ENCODE assay signal across 7 cellular contexts in the genomic region with DNA sequence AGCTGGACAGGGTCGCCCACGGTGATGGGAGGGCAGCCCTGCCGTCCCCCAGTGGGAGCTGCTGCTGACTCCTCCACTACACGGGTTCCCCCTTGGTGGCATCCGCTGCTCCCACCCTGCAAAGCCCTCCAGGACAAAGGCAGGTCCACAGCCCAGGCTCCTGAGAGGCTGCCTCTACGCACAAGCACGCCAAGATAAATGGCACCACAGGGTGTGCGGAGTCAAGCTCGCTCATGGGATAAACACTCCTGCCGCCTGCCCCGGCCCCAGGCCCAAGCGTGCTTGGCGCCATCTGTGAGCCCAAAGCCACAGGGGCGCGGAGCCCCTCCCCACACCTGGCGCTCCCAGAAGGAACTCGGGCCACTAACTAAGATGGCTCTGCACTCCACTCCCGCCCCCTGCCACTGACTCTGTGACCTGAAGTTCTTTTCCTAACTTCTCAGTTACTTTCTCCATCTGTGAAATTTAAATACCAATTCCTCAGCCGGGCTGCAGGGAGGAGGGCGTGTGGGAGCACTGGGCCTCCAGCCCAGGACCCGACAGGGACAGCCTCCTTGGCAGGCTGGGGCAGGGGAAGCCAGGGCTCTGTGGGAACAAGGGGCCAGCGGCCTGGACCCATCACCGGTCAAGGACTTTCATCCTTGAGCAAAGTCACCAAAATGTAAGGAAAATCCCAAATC. TPM values are rescaled to one million over a fixed set of nuclear protein-coding genes. Genes with fewer than 3 reads are reported as not detected.
DNase-seq lines count a peak whose midpoint lies in the region; ATAC-seq, FAIRE-seq and TF ChIP-seq lines count a peak whose summit lies in the region.

No MANE protein-coding gene starts in this region.

- H3K9ac ChIP-seq in Loucy (ENCODE audit: low read depth, low read length, poor library complexity, severe bottlenecking) (peak overlapping the region; percentile 52), HepG2 (ENCODE audit: insufficient read depth, low read depth, low read length) (no peak overlapping the region)

- DNase-seq in adrenal gland (peak in 1 of 7 donors; percentile 72), HepG2 (ENCODE audit: low spot score) (no peak)

- H3K9me2 ChIP-seq in Loucy (replicated peaks; ENCODE audit: low read depth, low read length) = no peaks in the 10 kb centered on the region

- no peak for FAIRE-seq in HepG2 (lab: Jason Lieb, UNC)

- POLR2A ChIA-PET in HepG2 (lab: Yijun Ruan, JAX) = interaction anchor here (1.3 to 1.7 kb wide), 5 partner anchors 8 to 29 kb away, joined by 3 to 9 read pairs (median 3); no protein-coding TSS in a partner anchor

- no TSS peak for BruUV-seq in HepG2 (replicated peaks; lab: Mats Ljungman, UMichigan)

- no peak for TF ChIP-seq EP300 in HepG2 (IDR thresholded peaks at IDR 0.05; ENCODE audit: low read depth in 2 of 2, low read length in 2 of 2)
- TF ChIP-seq EP300 in HepG2 (CRISPR knock-in tag; IDR thresholded peaks at IDR 0.05; ENCODE audit: borderline replicate concordance) = no peak

- H3K9me3 ChIP-seq in Loucy (ENCODE audit: insufficient read depth, low read depth, low read length) (no peaks in the 10 kb centered on the region), adrenal gland (replicated peaks in 1 of 3) (no peaks in the 10 kb centered on the region), HepG2 (ENCODE audit: low read length) (no peaks in the 10 kb centered on the region)

- in situ Hi-C loops in HepG2 (cut with HindIII; ENCODE audit: extremely low pct_ligation_motif_present, low pct_unique_long_range_greater_than_20kb) = no loop called here

- H3K27ac ChIP-seq in adrenal gland (peak overlapping the region; percentile 5 to 88 (median 73)), HepG2 (ENCODE audit: extremely low read length, insufficient read depth, low read length) (no peak overlapping the region), temporal lobe (ENCODE audit: low read depth, low read length) (peak overlapping the region; percentile 70)

- peaks cover 13% of the 10 kb centered on the region for H3F3A ChIP-seq in Loucy (ENCODE audit: low read depth)

- H3K79me2 ChIP-seq in Loucy (ENCODE audit: insufficient read depth, low read length) = peaks cover 70% of the 10 kb centered on the region; the same call in 1 of the 2 replicates
- H3K79me2 ChIP-seq in HepG2 (ENCODE audit: insufficient read depth, low read length) = peaks cover 33% of the 10 kb centered on the region

- H3K27me3 ChIP-seq in Loucy (ENCODE audit: insufficient read depth, low read length, poor library complexity, severe bottlenecking) (no peaks in the 10 kb centered on the region), adrenal gland (no peaks in the 10 kb centered on the region), HepG2 (ENCODE audit: control insufficient read depth in 1 of 2, insufficient read depth in 2 of 2, low read length in 2 of 2) (no peaks in the 10 kb centered on the region)

- TF ChIP-seq POLR2A in adrenal gland (IDR thresholded peaks at IDR 0.05) (no peak), HepG2 (IDR thresholded peaks at IDR 0.05; ENCODE audit: insufficient read depth in 1 of 2, low read depth in 2 of 2, low read length in 2 of 2) (no peak)

- H4K20me1 ChIP-seq in Loucy (ENCODE audit: insufficient read depth, low read length, poor library complexity, severe bottlenecking) = no peaks in the 10 kb centered on the region
- H4K20me1 ChIP-seq in HepG2 (ENCODE audit: insufficient read depth, low read length) = no peaks in the 10 kb centered on the region

- H3K4me3 ChIP-seq in Loucy (ENCODE audit: low read length, poor library complexity, severe bottlenecking) = no peak overlapping the region
- peak overlapping the region in 1 of 4 donors; percentile 10 for H3K4me3 ChIP-seq in adrenal gland
- H3K4me3 ChIP-seq in HepG2 (replicated peaks in 1 of 3; ENCODE audit: insufficient read depth in 1 of 3, low read depth in 2 of 3, low read length in 3 of 3) = no peak overlapping the region

- WGBS in adrenal gland, 4 donors = 59 to 68% (median 65%) methylated on average over 17 to 23 of the region's 23 CpGs
- WGBS in HepG2 (ENCODE audit: low lambda C conversion rate) = 94% methylated on average over 17 of the region's 23 CpGs

- H3K36me3 ChIP-seq in Loucy (ENCODE audit: insufficient read depth, low read length) (peaks cover 4% of the 10 kb centered on the region; the same call in 1 of the 2 replicates), adrenal gland (replicated peaks in 1 of 2) (peaks cover 0 to 10% of the 10 kb centered on the region in 2 donors), HepG2 (replicated peaks in 1 of 2; ENCODE audit: control insufficient read depth in 1 of 2, insufficient read depth in 2 of 2, low read length in 2 of 2) (peaks cover 7 to 30% of the 10 kb centered on the region in 2 experiments; a peak in 4 of 5 replicates)

- no peak for TF ChIP-seq RAD21 in HepG2 (CRISPR knock-in tag; IDR thresholded peaks at IDR 0.05)

- TF ChIP-seq CTCF in Loucy (conservative IDR thresholded peaks at IDR 0.05; ENCODE audit: low read length) (no peak), adrenal gland (IDR thresholded peaks at IDR 0.05) (no peak), HepG2 (CRISPR knock-in tag; IDR thresholded peaks at IDR 0.05) (no peak)

- H2AFZ ChIP-seq in Loucy (ENCODE audit: low read length) (no peak overlapping the region), HepG2 (ENCODE audit: low read length) (no peak overlapping the region)

- no peak for ATAC-seq in HepG2
- no peak for ATAC-seq in GM18519 (IDR thresholded peaks at IDR 0.05; ENCODE audit: low FRiP score, unreplicated experiment)
- ATAC-seq in HG03571 (IDR thresholded peaks at IDR 0.05; ENCODE audit: unreplicated experiment) = no peak
- ATAC-seq in HG03442 (IDR thresholded peaks at IDR 0.05; ENCODE audit: unreplicated experiment) = no peak

- peaks cover 62% of the 10 kb centered on the region for H3K4me1 ChIP-seq in Loucy (ENCODE audit: insufficient read depth, low read length, poor library complexity, severe bottlenecking)
- H3K4me1 ChIP-seq in adrenal gland (replicated peaks in 1 of 2) = peaks cover 42 to 67% of the 10 kb centered on the region in 2 donors
- H3K4me1 ChIP-seq in HepG2 (ENCODE audit: insufficient read depth, low read length) = peaks cover 38% of the 10 kb centered on the region

- H3K4me2 ChIP-seq in Loucy (ENCODE audit: low read depth, low read length, poor library complexity, severe bottlenecking) = no peak overlapping the region
- H3K4me2 ChIP-seq in HepG2 (ENCODE audit: low read depth, low read length) = no peak overlapping the region

- intact Hi-C loops in adrenal gland (cut with DNase I) (no loop called here), HepG2 (cut with micrococcal nuclease; ENCODE audit: unreplicated experiment) (no loop called here)

- CTCF ChIA-PET in HepG2 (lab: Yijun Ruan, JAX; ENCODE audit: low intra/inter-chr PET ratio, low total read pairs) = no interaction called here

RNA-seq across cellular contexts. Expression of a gene that starts 14.9 kb away (rescaled TPM):
- total RNA-seq in adrenal gland = 100 to 1,000 TPM in 1 of 8 donors, 10 to 100 TPM in 7; 38.5 to 107 (median 57.1) TPM
- polyA plus RNA-seq in adrenal gland = 10 to 100 TPM; 14.3 to 50.4 (median 20.0) TPM
- 22.0 and 26.6 TPM in 2 replicates for total RNA-seq in HepG2 (2016; rRNA removed; fragmentation: Illumina TruSeq; extraction: Trizol)
- 8.1 and 9.7 TPM in 2 replicates for total RNA-seq in HepG2 (2016; cell fraction: cytosol; rRNA removed; fragmentation: Illumina TruSeq; extraction: Trizol; ENCODE audit: low read depth)
- total RNA-seq in HepG2 (2016; cell fraction: insoluble cytoplasmic fraction; rRNA removed; fragmentation: Illumina TruSeq; extraction: Trizol) = 22.9 and 29.1 TPM in 2 replicates
- 11.0 and 11.5 TPM in 2 replicates for total RNA-seq in HepG2 (2016; cell fraction: membrane; rRNA removed; fragmentation: Illumina TruSeq; extraction: Trizol)
- total RNA-seq in HepG2 (2016; cell fraction: nucleus; rRNA removed; fragmentation: Illumina TruSeq; extraction: Trizol) = 16.8 and 19.6 TPM in 2 replicates
- 23.6 and 29.4 TPM in 2 replicates for polyA plus RNA-seq in HepG2 (2011; rRNA removed)
- polyA plus RNA-seq in HepG2 (2011; cell fraction: cytosol; rRNA removed) = 20.8 and 31.1 TPM in 2 replicates
- polyA plus RNA-seq in HepG2 (2011; cell fraction: nucleus; rRNA removed) = 42.3 and 43.0 TPM in 2 replicates
- polyA plus RNA-seq in HepG2 (2012) = 18.8 and 23.3 TPM in 2 replicates
- 3.5 and 3.9 TPM in 2 replicates for polyA plus RNA-seq in HepG2 (2016; cell fraction: cytosol; fragmentation: Illumina TruSeq; extraction: Trizol; ENCODE audit: low read depth)
- polyA plus RNA-seq in HepG2 (2016; cell fraction: insoluble cytoplasmic fraction; fragmentation: Illumina TruSeq; extraction: Trizol; ENCODE audit: low read depth) = 29.0 and 35.3 TPM in 2 replicates
- polyA plus RNA-seq in HepG2 (2016; cell fraction: membrane; fragmentation: Illumina TruSeq; extraction: Trizol; ENCODE audit: low read depth) = 7.9 and 9.3 TPM in 2 replicates
- 33.4 and 34.4 TPM in 2 replicates for polyA plus RNA-seq in HepG2 (2016; cell fraction: nucleus; fragmentation: Illumina TruSeq; extraction: Trizol; ENCODE audit: insufficient read depth, low read depth)
- 63.9 and 78.7 TPM in 2 replicates for polyA minus RNA-seq in HepG2 (2011; rRNA and poly(A)+ RNA removed; ENCODE audit: low replicate concordance)
- polyA minus RNA-seq in HepG2 (2011; cell fraction: cytosol; rRNA and poly(A)+ RNA removed) = 21.2 and 28.0 TPM in 2 replicates
- 15.5 and 22.1 TPM in 2 replicates for polyA minus RNA-seq in HepG2 (2011; cell fraction: nucleus; rRNA and poly(A)+ RNA removed)
- total RNA-seq in temporal lobe = 17.7 TPM

RNA-seq across cellular contexts. Expression of a gene that starts 19.1 kb away (rescaled TPM):
- total RNA-seq in adrenal gland = 10 to 100 TPM in 2 of 8 donors, 1 to 10 TPM in 6; 4.9 to 12.9 (median 9.1) TPM
- 1 to 10 TPM; 3.3 to 7.4 (median 4.9) TPM for polyA plus RNA-seq in adrenal gland
- 0.77 and 1.4 TPM in 2 replicates for total RNA-seq in HepG2 (2016; rRNA removed; fragmentation: Illumina TruSeq; extraction: Trizol)
- total RNA-seq in HepG2 (2016; cell fraction: cytosol; rRNA removed; fragmentation: Illumina TruSeq; extraction: Trizol; ENCODE audit: low read depth) = 0.10 and 0.35 TPM in 2 replicates
- 0.42 and 1.4 TPM in 2 replicates for total RNA-seq in HepG2 (2016; cell fraction: insoluble cytoplasmic fraction; rRNA removed; fragmentation: Illumina TruSeq; extraction: Trizol)
- total RNA-seq in HepG2 (2016; cell fraction: membrane; rRNA removed; fragmentation: Illumina TruSeq; extraction: Trizol) = 0.37 and 0.38 TPM in 2 replicates
- 1.8 and 2.0 TPM in 2 replicates for total RNA-seq in HepG2 (2016; cell fraction: nucleus; rRNA removed; fragmentation: Illumina TruSeq; extraction: Trizol)
- polyA plus RNA-seq in HepG2 (2011; rRNA removed) = 0.55 and 0.99 TPM in 2 replicates
- 0.34 and 0.54 TPM in 2 replicates for polyA plus RNA-seq in HepG2 (2011; cell fraction: cytosol; rRNA removed)
- polyA plus RNA-seq in HepG2 (2011; cell fraction: nucleus; rRNA removed) = 6.3 and 7.3 TPM in 2 replicates
- polyA plus RNA-seq in HepG2 (2012) = 1.2 and 1.3 TPM in 2 replicates
- polyA plus RNA-seq in HepG2 (2016; cell fraction: cytosol; fragmentation: Illumina TruSeq; extraction: Trizol; ENCODE audit: low read depth) = 0.06 and 0.11 TPM in 2 replicates
- polyA plus RNA-seq in HepG2 (2016; cell fraction: insoluble cytoplasmic fraction; fragmentation: Illumina TruSeq; extraction: Trizol; ENCODE audit: low read depth) = 0.63 and 0.75 TPM in 2 replicates
- 0.24 and 0.70 TPM in 2 replicates for polyA plus RNA-seq in HepG2 (2016; cell fraction: membrane; fragmentation: Illumina TruSeq; extraction: Trizol; ENCODE audit: low read depth)
- 4.9 and 5.6 TPM in 2 replicates for polyA plus RNA-seq in HepG2 (2016; cell fraction: nucleus; fragmentation: Illumina TruSeq; extraction: Trizol; ENCODE audit: insufficient read depth, low read depth)
- polyA minus RNA-seq in HepG2 (2011; rRNA and poly(A)+ RNA removed; ENCODE audit: low replicate concordance) = 1.3 and 2.7 TPM in 2 replicates
- polyA minus RNA-seq in HepG2 (2011; cell fraction: cytosol; rRNA and poly(A)+ RNA removed) = 0.59 and 1.6 TPM in 2 replicates
- polyA minus RNA-seq in HepG2 (2011; cell fraction: nucleus; rRNA and poly(A)+ RNA removed) = 1.9 and 4.0 TPM in 2 replicates
- 0.25 TPM for total RNA-seq in temporal lobe

RNA-seq across cellular contexts. Expression of a gene that starts 53.2 kb away (rescaled TPM):
- total RNA-seq in adrenal gland (10 to 100 TPM; 19.7 to 50.6 (median 30.3) TPM), HepG2 (2016; rRNA removed; fragmentation: Illumina TruSeq; extraction: Trizol) (15.3 and 20.5 TPM in 2 replicates), temporal lobe (15.0 TPM)
- polyA plus RNA-seq in adrenal gland (10 to 100 TPM; 21.4 to 32.8 (median 29.1) TPM), HepG2 (2011; rRNA removed) (27.3 and 30.9 TPM in 2 replicates)
- total RNA-seq in HepG2 (2016; cell fraction: cytosol; rRNA removed; fragmentation: Illumina TruSeq; extraction: Trizol; ENCODE audit: low read depth) = 3.8 and 4.3 TPM in 2 replicates
- total RNA-seq in HepG2 (2016; cell fraction: insoluble cytoplasmic fraction; rRNA removed; fragmentation: Illumina TruSeq; extraction: Trizol) = 11.7 and 21.5 TPM in 2 replicates
- 9.8 and 11.2 TPM in 2 replicates for total RNA-seq in HepG2 (2016; cell fraction: membrane; rRNA removed; fragmentation: Illumina TruSeq; extraction: Trizol)
- total RNA-seq in HepG2 (2016; cell fraction: nucleus; rRNA removed; fragmentation: Illumina TruSeq; extraction: Trizol) = 16.8 and 17.9 TPM in 2 replicates
- 11.1 and 16.7 TPM in 2 replicates for polyA plus RNA-seq in HepG2 (2011; cell fraction: cytosol; rRNA removed)
- 97.2 and 109 TPM in 2 replicates for polyA plus RNA-seq in HepG2 (2011; cell fraction: nucleus; rRNA removed)
- 19.6 and 26.4 TPM in 2 replicates for polyA plus RNA-seq in HepG2 (2012)
- polyA plus RNA-seq in HepG2 (2016; cell fraction: cytosol; fragmentation: Illumina TruSeq; extraction: Trizol; ENCODE audit: low read depth) = 5.0 and 5.9 TPM in 2 replicates
- 24.4 and 31.0 TPM in 2 replicates for polyA plus RNA-seq in HepG2 (2016; cell fraction: insoluble cytoplasmic fraction; fragmentation: Illumina TruSeq; extraction: Trizol; ENCODE audit: low read depth)
- polyA plus RNA-seq in HepG2 (2016; cell fraction: membrane; fragmentation: Illumina TruSeq; extraction: Trizol; ENCODE audit: low read depth) = 13.6 and 15.0 TPM in 2 replicates
- 70.2 and 70.8 TPM in 2 replicates for polyA plus RNA-seq in HepG2 (2016; cell fraction: nucleus; fragmentation: Illumina TruSeq; extraction: Trizol; ENCODE audit: insufficient read depth, low read depth)
- polyA minus RNA-seq in HepG2 (2011; rRNA and poly(A)+ RNA removed; ENCODE audit: low replicate concordance) = 38.1 and 40.7 TPM in 2 replicates
- 14.8 and 15.4 TPM in 2 replicates for polyA minus RNA-seq in HepG2 (2011; cell fraction: cytosol; rRNA and poly(A)+ RNA removed)
- polyA minus RNA-seq in HepG2 (2011; cell fraction: nucleus; rRNA and poly(A)+ RNA removed) = 11.1 and 15.7 TPM in 2 replicates

RNA-seq across cellular contexts. Expression of a gene that starts 53.5 kb away (rescaled TPM):
- total RNA-seq in adrenal gland (10 to 100 TPM; 27.2 to 43.5 (median 34.3) TPM), HepG2 (2016; rRNA removed; fragmentation: Illumina TruSeq; extraction: Trizol) (6.5 and 6.7 TPM in 2 replicates), temporal lobe (5.7 TPM)
- polyA plus RNA-seq in adrenal gland (10 to 100 TPM in 2 of 3 donors, 1 to 10 TPM in 1; 3.6 to 43.3 (median 32.4) TPM), HepG2 (2011; rRNA removed) (8.0 and 13.2 TPM in 2 replicates)
- total RNA-seq in HepG2 (2016; cell fraction: cytosol; rRNA removed; fragmentation: Illumina TruSeq; extraction: Trizol; ENCODE audit: low read depth) = 5.0 and 5.3 TPM in 2 replicates
- 5.7 and 6.9 TPM in 2 replicates for total RNA-seq in HepG2 (2016; cell fraction: insoluble cytoplasmic fraction; rRNA removed; fragmentation: Illumina TruSeq; extraction: Trizol)
- total RNA-seq in HepG2 (2016; cell fraction: membrane; rRNA removed; fragmentation: Illumina TruSeq; extraction: Trizol) = 3.5 and 4.7 TPM in 2 replicates
- 7.1 and 8.3 TPM in 2 replicates for total RNA-seq in HepG2 (2016; cell fraction: nucleus; rRNA removed; fragmentation: Illumina TruSeq; extraction: Trizol)
- 4.6 and 6.5 TPM in 2 replicates for polyA plus RNA-seq in HepG2 (2011; cell fraction: cytosol; rRNA removed)
- 81.8 and 92.1 TPM in 2 replicates for polyA plus RNA-seq in HepG2 (2011; cell fraction: nucleus; rRNA removed)
- 14.9 and 21.4 TPM in 2 replicates for polyA plus RNA-seq in HepG2 (2012)
- polyA plus RNA-seq in HepG2 (2016; cell fraction: cytosol; fragmentation: Illumina TruSeq; extraction: Trizol; ENCODE audit: low read depth) = 1.0 and 1.2 TPM in 2 replicates
- 5.5 and 7.6 TPM in 2 replicates for polyA plus RNA-seq in HepG2 (2016; cell fraction: insoluble cytoplasmic fraction; fragmentation: Illumina TruSeq; extraction: Trizol; ENCODE audit: low read depth)
- polyA plus RNA-seq in HepG2 (2016; cell fraction: membrane; fragmentation: Illumina TruSeq; extraction: Trizol; ENCODE audit: low read depth) = 1.9 and 2.0 TPM in 2 replicates
- 19.9 and 22.1 TPM in 2 replicates for polyA plus RNA-seq in HepG2 (2016; cell fraction: nucleus; fragmentation: Illumina TruSeq; extraction: Trizol; ENCODE audit: insufficient read depth, low read depth)
- polyA minus RNA-seq in HepG2 (2011; rRNA and poly(A)+ RNA removed; ENCODE audit: low replicate concordance) = 20.7 and 23.4 TPM in 2 replicates
- 11.5 and 17.2 TPM in 2 replicates for polyA minus RNA-seq in HepG2 (2011; cell fraction: cytosol; rRNA and poly(A)+ RNA removed)
- 24.7 and 27.0 TPM in 2 replicates for polyA minus RNA-seq in HepG2 (2011; cell fraction: nucleus; rRNA and poly(A)+ RNA removed)
